25 cellular contexts compared by ENCODE assay signal in genomic region chr6:117546674-117547073, GRCh38. TPM values are rescaled to one million over a fixed set of nuclear protein-coding genes. Genes with fewer than 3 reads are reported as not detected.
DNase-seq lines count a peak whose midpoint lies in the region; ATAC-seq, FAIRE-seq and TF ChIP-seq lines count a peak whose summit lies in the region.
"Had no signal": no experiment of that assay in that cellular context is flagged by ENCODE, and none has a peak within 500 bp of the region (broad histone marks: within the 10 kb centered on the region; RNA-seq: fewer than 3 reads in every experiment).

No MANE protein-coding gene starts in this region.

- H3K27ac ChIP-seq in Panc1 (ENCODE audit: low read length): peak overlapping the region; percentile 95; the same call in 1 of the 2 replicates
- H3K27ac ChIP-seq: lower lobe of right lung, Peyer's patch, prostate gland had no signal

- H3K4me1 ChIP-seq in Panc1 (ENCODE audit: control insufficient read depth, insufficient read depth, low read length): peaks cover 53% of the 10 kb centered on the region
- H3K4me1 ChIP-seq: Peyer's patch, prostate gland had no signal

- no peak for FAIRE-seq in D721Med (lab: Jason Lieb, UNC)
- FAIRE-seq: GM12878, K562 had no signal

- POLR2A ChIA-PET in Panc1 (lab: Charles Lee): no interaction called here

- intact Hi-C loops in Panc1 (cut with micrococcal nuclease; ENCODE audit: unreplicated experiment): loop anchor here (5.0 kb wide), 1 partner anchor 54 kb away; no protein-coding TSS in a partner anchor

- H3K27me3 ChIP-seq in Panc1 (ENCODE audit: control insufficient read depth, insufficient read depth, low read length): no peaks in the 10 kb centered on the region
- H3K27me3 ChIP-seq: Peyer's patch, vagina had no signal

- CTCF ChIA-PET in Panc1 (lab: Charles Lee): no interaction called here

- peaks cover 41% of the 10 kb centered on the region for H3K4me1 Mint-ChIP-seq in activated naive CD8-positive, alpha-beta T cell (ENCODE audit: low read depth)
- peaks cover 40% of the 10 kb centered on the region for H3K4me1 Mint-ChIP-seq in activated naive CD8-positive, alpha-beta T cell treated with anti-CD3 and anti-CD28 coated beads for 36 hours
- H3K4me1 Mint-ChIP-seq in endothelial cell (ENCODE audit: unreplicated experiment): peaks cover 46% of the 10 kb centered on the region

- H3K9me3 Mint-ChIP-seq in activated naive CD8-positive, alpha-beta T cell (ENCODE audit: low read depth): no peaks in the 10 kb centered on the region
- H3K9me3 Mint-ChIP-seq in activated naive CD8-positive, alpha-beta T cell treated with anti-CD3 and anti-CD28 coated beads for 36 hours: no peaks in the 10 kb centered on the region
- H3K9me3 Mint-ChIP-seq in endothelial cell (ENCODE audit: unreplicated experiment): no peaks in the 10 kb centered on the region
- H3K9me3 Mint-ChIP-seq: activated CD4-positive, alpha-beta memory T cell treated with anti-CD3 and anti-CD28 coated beads for 36 hours had no signal

- peak overlapping the region; percentile 77 for H3K4me3 Mint-ChIP-seq in activated naive CD8-positive, alpha-beta T cell
- no peak overlapping the region for H3K4me3 Mint-ChIP-seq in activated naive CD8-positive, alpha-beta T cell treated with anti-CD3 and anti-CD28 coated beads for 36 hours
- H3K4me3 Mint-ChIP-seq in endothelial cell (ENCODE audit: unreplicated experiment): peak overlapping the region; percentile 65

- in situ Hi-C loops in Panc1 (cut with HindIII; ENCODE audit: low pct_unique_long_range_greater_than_20kb, low sequenced_read_pairs): no loop called here

- no peak for ATAC-seq in Panc1
- ATAC-seq: K562 had no signal

- TF ChIP-seq CTCF in Panc1 (IDR thresholded peaks at IDR 0.05) (no peak), endothelial cell (IDR thresholded peaks at IDR 0.05; ENCODE audit: unreplicated experiment) (no peak), D721Med (IDR thresholded peaks at IDR 0.05; ENCODE audit: insufficient read depth, missing control alignments) (no peak)

- H3K9me3 ChIP-seq in Panc1 (ENCODE audit: control insufficient read depth, insufficient read depth, low read depth, low read length): no peaks in the 10 kb centered on the region
- H3K9me3 ChIP-seq: lower lobe of right lung, Peyer's patch, prostate gland, vagina had no signal

- H3K4me3 ChIP-seq in Panc1 (ENCODE audit: low read depth in 2 of 2, low read length in 2 of 2): no peak overlapping the region
- H3K4me3 ChIP-seq: GM12878, K562, lower lobe of right lung, Peyer's patch, prostate gland, vagina had no signal

- H3K36me3 Mint-ChIP-seq in activated naive CD8-positive, alpha-beta T cell: no peaks in the 10 kb centered on the region
- peaks cover 3% of the 10 kb centered on the region for H3K36me3 Mint-ChIP-seq in activated naive CD8-positive, alpha-beta T cell treated with anti-CD3 and anti-CD28 coated beads for 36 hours
- H3K36me3 Mint-ChIP-seq in endothelial cell (ENCODE audit: low read depth, unreplicated experiment): peaks cover 71% of the 10 kb centered on the region

- H3K27me3 Mint-ChIP-seq in activated naive CD8-positive, alpha-beta T cell: no peaks in the 10 kb centered on the region
- H3K27me3 Mint-ChIP-seq in activated naive CD8-positive, alpha-beta T cell treated with anti-CD3 and anti-CD28 coated beads for 36 hours: peaks cover 10% of the 10 kb centered on the region
- peaks cover 2% of the 10 kb centered on the region for H3K27me3 Mint-ChIP-seq in endothelial cell (ENCODE audit: unreplicated experiment)

- no peak for DNase-seq in activated naive CD8-positive, alpha-beta T cell treated with anti-CD3 and anti-CD28 coated beads for 36 hours
- DNase-seq in Panc1 (ENCODE audit: low read depth, low spot score) (no peak), endothelial cell (ENCODE audit: low spot score) (no peak), OCI-M1 (lab: John Stamatoyannopoulos, UW) (no peak), mucosa of gallbladder (ENCODE audit: low spot score) (no peak), D721Med (ENCODE audit: insufficient read length, low spot score) (no peak)
- DNase-seq: activated CD4-positive, alpha-beta memory T cell treated with anti-CD3 and anti-CD28 coated beads for 36 hours; activated T-cell treated with anti-CD3 and anti-CD28 coated beads, Interleukin-2, amount 50 U/mL, for 48 hours; AML-193; amniotic stem cell; central memory CD4-positive, alpha-beta T cell; effector CD4-positive, alpha-beta T cell; GF-D8; HCEC 1CT; lower lobe of right lung; NCI-H1048; NCI-H2107; NCI-H774; Peyer's patch; stimulated activated CD4-positive, alpha-beta T cell treated with anti-CD3 and anti-CD28 coated beads, Interleukin-4, amount 100 ng/mL, for 4 hours had no signal

- BruUV-seq in Panc1 (replicated peaks; lab: Mats Ljungman, UMichigan): no TSS peak

- H3K36me3 ChIP-seq in Panc1 (ENCODE audit: control insufficient read depth, insufficient read depth, low read length): no peaks in the 10 kb centered on the region
- H3K36me3 ChIP-seq: prostate gland had no signal

- peak overlapping the region; percentile 41 for H3K27ac Mint-ChIP-seq in activated naive CD8-positive, alpha-beta T cell
- H3K27ac Mint-ChIP-seq in activated naive CD8-positive, alpha-beta T cell treated with anti-CD3 and anti-CD28 coated beads for 36 hours: no peak overlapping the region
- H3K27ac Mint-ChIP-seq in endothelial cell (ENCODE audit: unreplicated experiment): peak overlapping the region; percentile 57
- H3K27ac Mint-ChIP-seq: activated CD4-positive, alpha-beta memory T cell treated with anti-CD3 and anti-CD28 coated beads for 36 hours had no signal

RNA-seq across cellular contexts. Expression of gene GOPC, which starts 55.6 kb away (rescaled TPM):
- total RNA-seq in activated naive CD8-positive, alpha-beta T cell treated with anti-CD3 and anti-CD28 coated beads for 36 hours: 10 to 100 TPM; 16.1 TPM
- total RNA-seq in Panc1 (2021; ENCODE audit: unreplicated experiment): 32.2 TPM
- polyA plus RNA-seq in Panc1 (2012; ENCODE audit: insufficient read length): 18.7 TPM
- total RNA-seq in endothelial cell (ENCODE audit: unreplicated experiment): 31.8 TPM
- 20.9 TPM for total RNA-seq in mucosa of gallbladder
